8 cellular contexts compared by ENCODE assay signal in the genomic region with DNA sequence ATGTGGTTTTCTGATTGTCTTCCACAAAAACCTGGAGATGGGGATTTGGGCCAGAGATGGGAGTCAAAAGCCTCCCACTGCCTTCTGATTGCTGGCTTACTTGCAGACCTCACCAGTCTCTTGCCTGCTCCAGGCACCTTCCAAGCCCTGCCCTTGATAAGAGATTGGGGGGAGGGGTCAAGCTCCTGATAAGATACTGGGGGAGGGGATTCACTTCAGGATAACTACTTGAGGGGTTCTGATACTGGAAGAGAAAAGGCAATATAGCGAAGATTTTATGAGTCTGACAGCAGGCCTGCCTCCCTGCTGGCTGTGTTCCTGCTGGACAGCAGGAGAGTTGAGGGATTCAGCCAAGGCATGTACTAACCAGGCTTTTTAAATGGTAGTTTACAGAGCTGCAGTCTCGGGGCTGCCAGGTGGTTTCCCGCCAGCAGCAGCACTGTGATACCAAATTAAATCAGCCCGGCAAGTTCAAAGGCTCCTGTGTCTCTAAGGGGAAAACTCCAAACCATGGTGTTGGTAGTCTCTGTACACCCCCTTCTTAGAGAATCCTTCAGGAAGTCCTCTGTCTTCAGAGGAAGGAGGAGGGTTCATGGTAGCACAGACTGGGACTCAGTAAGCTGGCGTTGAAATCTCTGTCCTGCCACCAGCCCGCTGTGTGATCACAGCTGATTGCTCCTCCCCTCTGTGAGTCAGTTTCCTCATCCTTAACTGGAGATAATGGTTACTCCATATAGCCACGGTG. TPM values are rescaled to one million over a fixed set of nuclear protein-coding genes. Genes with fewer than 3 reads are reported as not detected.
A peak's percentile ranks its signal among the peaks of the same experiment; 100 is the strongest.
DNase-seq lines count a peak whose midpoint lies in the region; ATAC-seq and TF ChIP-seq lines count a peak whose summit lies in the region.

No MANE protein-coding gene starts in this region.

- peak overlapping the region; percentile 35; the same call in 1 of the 2 replicates for H3K4me2 ChIP-seq in IMR-90 (ENCODE audit: low read depth, low read length)

- peaks cover 3% of the 10 kb centered on the region; the same call in 1 of the 2 replicates for H3K9me1 ChIP-seq in IMR-90 (ENCODE audit: insufficient read depth, low read length)

- H3K4me1 ChIP-seq in IMR-90 (ENCODE audit: control insufficient read depth, insufficient read depth, low read length) (peaks cover 2% of the 10 kb centered on the region; the same call in 1 of the 2 replicates), left ventricle myocardium inferior (peaks cover 16% of the 10 kb centered on the region), skeletal muscle tissue (ENCODE audit: control insufficient read depth in 3 of 3, insufficient read depth in 3 of 3, low read length in 3 of 3) (peaks cover 4 to 11% (median 5%) of the 10 kb centered on the region in 3 donors)

- peak overlapping the region; percentile 66 for H2AFZ ChIP-seq in IMR-90 (replicated peaks; ENCODE audit: low read length, poor library complexity)

- H3K14ac ChIP-seq in IMR-90 (replicated peaks; ENCODE audit: low read depth, low read length), result no peak overlapping the region

- TF ChIP-seq CTCF in IMR-90 (conservative IDR thresholded peaks at IDR 0.05; ENCODE audit: low read depth, low read length), result no peak
- no peak for TF ChIP-seq CTCF in left ventricle myocardium inferior (IDR thresholded peaks at IDR 0.05; ENCODE audit: borderline replicate concordance)

- POLR2A ChIA-PET in IMR-90 (lab: Charles Lee; ENCODE audit: unreplicated experiment), result no interaction called here
- POLR2A ChIA-PET in activated CD8-positive, alpha-beta T cell treated with anti-CD3 and anti-CD28 coated beads, Interleukin-2, amount 10 ng/mL, durations not matched to agents 7 days and 5 days (lab: Charles Lee), result no interaction called here

- H3K27ac ChIP-seq in IMR-90 (ENCODE audit: insufficient read depth, low read length) (no peak overlapping the region), left ventricle myocardium inferior (replicated peaks) (peak overlapping the region; percentile 74), skeletal muscle tissue (ENCODE audit: low read depth, low read length) (peak overlapping the region; percentile 33)

- H4K8ac ChIP-seq in IMR-90 (ENCODE audit: low read depth in 2 of 2, low read length in 2 of 2), result peak overlapping the region in 1 of 2 experiments; percentile 37; a peak in 1 of 4 replicates

- H3K9me3 ChIP-seq in IMR-90 (ENCODE audit: control insufficient read depth, insufficient read depth, low read length), result no peaks in the 10 kb centered on the region
- H3K9me3 ChIP-seq in left ventricle myocardium inferior (replicated peaks), result no peaks in the 10 kb centered on the region
- H3K9me3 ChIP-seq in skeletal muscle tissue (ENCODE audit: control insufficient read depth in 3 of 3, low read length in 3 of 3), result no peaks in the 10 kb centered on the region

- CTCF ChIA-PET in IMR-90 (lab: Yijun Ruan, JAX), result interaction anchor here (0.5 kb wide), 1 partner anchor 97 kb away, joined by 3 read pairs; no protein-coding TSS in a partner anchor
- CTCF ChIA-PET in activated CD8-positive, alpha-beta T cell treated with anti-CD3 and anti-CD28 coated beads, Interleukin-2, amount 10 ng/mL, durations not matched to agents 7 days and 5 days (lab: Charles Lee), result interaction anchor here (0.8 kb wide), 1 partner anchor 28 kb away, joined by 3 read pairs; no protein-coding TSS in a partner anchor

- no peak overlapping the region; the same call in 2 of the 3 replicates for H2BK15ac ChIP-seq in IMR-90 (ENCODE audit: low read depth, low read length)

- peak overlapping the region; percentile 3; the same call in 1 of the 2 replicates for H2BK120ac ChIP-seq in IMR-90 (ENCODE audit: low read depth, low read length)

- H2BK5ac ChIP-seq in IMR-90 (ENCODE audit: low read depth, low read length, poor library complexity, severe bottlenecking), result peak overlapping the region; percentile 9

- no peak for TF ChIP-seq RAD21 in IMR-90 (IDR thresholded peaks at IDR 0.05; ENCODE audit: low read length)

- 50% methylated on average over 2 of the region's 7 CpGs; no CpG with 5 or more reads in 1 of the 2 experiments for WGBS in IMR-90 (ENCODE audit: extremely low coverage in 2 of 2, insufficient read length in 1 of 2), 2 experiments

- H3K4me3 Mint-ChIP-seq in activated CD8-positive, alpha-beta T cell treated with anti-CD3 and anti-CD28 coated beads, Interleukin-2, amount 10 ng/mL, durations not matched to agents 7 days and 5 days, result no peak overlapping the region

- H3K27me3 Mint-ChIP-seq in activated CD8-positive, alpha-beta T cell treated with anti-CD3 and anti-CD28 coated beads, Interleukin-2, amount 10 ng/mL, durations not matched to agents 7 days and 5 days (ENCODE audit: low read depth), result no peaks in the 10 kb centered on the region

- no peak for TF ChIP-seq POLR2A in IMR-90 (IDR thresholded peaks at IDR 0.05; ENCODE audit: low read depth, low read length)

- H3K36me3 ChIP-seq in IMR-90 (ENCODE audit: control insufficient read depth, insufficient read depth, low read length) (no peaks in the 10 kb centered on the region), left ventricle myocardium inferior (no peaks in the 10 kb centered on the region), skeletal muscle tissue (ENCODE audit: control insufficient read depth in 3 of 3, insufficient read depth in 3 of 3, low read length in 3 of 3) (no peaks in the 10 kb centered on the region)

- H3K18ac ChIP-seq in IMR-90 (ENCODE audit: low read depth, low read length), result no peak overlapping the region

- H3K79me1 ChIP-seq in IMR-90 (ENCODE audit: low read depth in 1 of 2, low read length in 2 of 2), result no peaks in the 10 kb centered on the region

- dilution Hi-C loops in IMR-90 (cut with HindIII; ENCODE audit: low sequenced_read_pairs, unreplicated experiment), result no loop called here

- H3K9ac ChIP-seq in IMR-90 (ENCODE audit: low read depth, low read length), result no peak overlapping the region
- peak overlapping the region; percentile 23 to 60 (median 47) for H3K9ac ChIP-seq in skeletal muscle tissue (ENCODE audit: low read depth in 1 of 3, low read length in 3 of 3)

- no peak overlapping the region for H2AK5ac ChIP-seq in IMR-90 (ENCODE audit: low read depth, low read length)

- H3K23ac ChIP-seq in IMR-90 (ENCODE audit: low read depth, low read length), result no peak overlapping the region

- H3K4me3 ChIP-seq in IMR-90 (ENCODE audit: insufficient read depth, low read depth, low read length) (no peak overlapping the region), left ventricle myocardium inferior (peak overlapping the region; percentile 37), skeletal muscle tissue (ENCODE audit: low read length in 3 of 3) (peak overlapping the region in 2 of 3 donors; percentile 22 to 41)

- H3K27me3 ChIP-seq in IMR-90 (ENCODE audit: control insufficient read depth, insufficient read depth, low read length), result no peaks in the 10 kb centered on the region
- H3K27me3 ChIP-seq in left ventricle myocardium inferior (ENCODE audit: low read depth), result no peaks in the 10 kb centered on the region
- H3K27me3 ChIP-seq in skeletal muscle tissue (ENCODE audit: control insufficient read depth in 3 of 3, insufficient read depth in 3 of 3, low read length in 3 of 3), result no peaks in the 10 kb centered on the region

- intact Hi-C loops in IMR-90 (cut with micrococcal nuclease) (no loop called here), left ventricle myocardium inferior (cut with micrococcal nuclease) (no loop called here)

- H3K27ac Mint-ChIP-seq in activated CD8-positive, alpha-beta T cell treated with anti-CD3 and anti-CD28 coated beads, Interleukin-2, amount 10 ng/mL, durations not matched to agents 7 days and 5 days, result no peak overlapping the region

- H4K20me1 ChIP-seq in IMR-90 (ENCODE audit: insufficient read depth, low read length), result no peaks in the 10 kb centered on the region

- H3K4ac ChIP-seq in IMR-90 (ENCODE audit: low read depth, low read length), result no peak overlapping the region

- ATAC-seq in IMR-90 (ENCODE audit: low read depth), result peak; percentile 94
- ATAC-seq in activated CD8-positive, alpha-beta T cell treated with anti-CD3 and anti-CD28 coated beads, Interleukin-2, amount 10 ng/mL, durations not matched to agents 7 days and 5 days, result no peak
- ATAC-seq in HG03280 (IDR thresholded peaks at IDR 0.05; ENCODE audit: unreplicated experiment), result no peak

- H2BK20ac ChIP-seq in IMR-90 (ENCODE audit: low read depth, low read length), result 0 out of 2 replicates have a peak overlapping the region, but pooled peaks have one; percentile 4

- peak overlapping the region; percentile 65 for H2AK9ac ChIP-seq in IMR-90 (replicated peaks; ENCODE audit: low read depth, low read length, poor library complexity)

- no peak overlapping the region for H3K56ac ChIP-seq in IMR-90 (ENCODE audit: extremely low read depth, insufficient read depth, low read length)

- H4K5ac ChIP-seq in IMR-90 (ENCODE audit: low read depth, low read length), result no peak overlapping the region

- no peak overlapping the region for H4K91ac ChIP-seq in IMR-90 (ENCODE audit: insufficient read depth, low read depth, low read length)

- in situ Hi-C loops in IMR-90 (cut with MboI; ENCODE audit: low sequenced_read_pairs), result no loop called here

- no TSS peak for BruUV-seq in IMR-90 (replicated peaks; lab: Mats Ljungman, UMichigan)

- no peaks in the 10 kb centered on the region for H3K36me3 Mint-ChIP-seq in activated CD8-positive, alpha-beta T cell treated with anti-CD3 and anti-CD28 coated beads, Interleukin-2, amount 10 ng/mL, durations not matched to agents 7 days and 5 days (ENCODE audit: low read depth)

- no peaks in the 10 kb centered on the region for H3K9me3 Mint-ChIP-seq in activated CD8-positive, alpha-beta T cell treated with anti-CD3 and anti-CD28 coated beads, Interleukin-2, amount 10 ng/mL, durations not matched to agents 7 days and 5 days (ENCODE audit: insufficient read depth)

- DNase-seq in GM04503 (ENCODE audit: low read depth) (peak; percentile 30), IMR-90 (peak; percentile 68), left ventricle myocardium inferior (peak; percentile 62), activated gamma-delta T cell treated with Interleukin-2 at 50 U/mL for 16 hours (no peak), NAMALWA (ENCODE audit: low spot score) (no peak)
- DNase-seq in activated CD8-positive, alpha-beta T cell treated with anti-CD3 and anti-CD28 coated beads, Interleukin-2, amount 10 ng/mL, durations not matched to agents 7 days and 5 days, result peak; percentile 21

- H3K4me1 Mint-ChIP-seq in activated CD8-positive, alpha-beta T cell treated with anti-CD3 and anti-CD28 coated beads, Interleukin-2, amount 10 ng/mL, durations not matched to agents 7 days and 5 days (ENCODE audit: low read depth), result peaks cover 5% of the 10 kb centered on the region

RNA-seq across cellular contexts. Expression of gene FBXO36, which starts 58.3 kb away (rescaled TPM):
- total RNA-seq in IMR-90 (2012; rRNA removed), result 2.2 TPM in 2 replicates
- 1.2 and 1.3 TPM in 2 replicates for polyA plus RNA-seq in IMR-90 (2012; rRNA removed)
- 0.52 and 0.54 TPM in 2 replicates for polyA plus RNA-seq in IMR-90 (2012; cell fraction: cytosol; rRNA removed)
- polyA plus RNA-seq in IMR-90 (2012; cell fraction: nucleus; rRNA removed; ENCODE audit: low replicate concordance), result 0.34 and 1.3 TPM in 2 replicates
- total RNA-seq in activated CD8-positive, alpha-beta T cell treated with anti-CD3 and anti-CD28 coated beads, Interleukin-2, amount 10 ng/mL, durations not matched to agents 7 days and 5 days, result 1 to 10 TPM; 1.0 to 1.1 TPM
- 0.58 TPM for total RNA-seq in left ventricle myocardium inferior
- total RNA-seq in skeletal muscle tissue, result 2.1 TPM

RNA-seq across cellular contexts. Expression of gene TRIP12, which starts 58.8 kb away (rescaled TPM):
- total RNA-seq in IMR-90 (2012; rRNA removed) (209 and 315 TPM in 2 replicates), left ventricle myocardium inferior (194 TPM), skeletal muscle tissue (209 TPM)
- polyA plus RNA-seq in IMR-90 (2012; rRNA removed), result 42.1 and 51.6 TPM in 2 replicates
- 7.7 and 12.0 TPM in 2 replicates for polyA plus RNA-seq in IMR-90 (2012; cell fraction: cytosol; rRNA removed)
- polyA plus RNA-seq in IMR-90 (2012; cell fraction: nucleus; rRNA removed; ENCODE audit: low replicate concordance), result 12.0 and 98.0 TPM in 2 replicates
- total RNA-seq in activated CD8-positive, alpha-beta T cell treated with anti-CD3 and anti-CD28 coated beads, Interleukin-2, amount 10 ng/mL, durations not matched to agents 7 days and 5 days, result 100 to 1,000 TPM; 221 to 229 TPM

Comparison
In these comparisons a context has a peak if more than half of its experiments do, and no peak if none do; other contexts are left out.
1. DNase-seq: peak in GM04503 (single experiment), IMR-90 (single experiment), activated CD8-positive, alpha-beta T cell treated with anti-CD3 and anti-CD28 coated beads, Interleukin-2, amount 10 ng/mL, durations not matched to agents 7 days and 5 days (single experiment) and left ventricle myocardium inferior (single experiment); none in activated gamma-delta T cell treated with Interleukin-2 at 50 U/mL for 16 hours (single experiment) and NAMALWA (single experiment).